In genomic region chr6:37515712-37516075, GRCh38 we compare ENCODE assay signal across 1 cellular context.
TF ChIP-seq lines count a peak whose summit lies in the region.

No MANE protein-coding gene starts in this region.

TF ChIP-seq in HepG2, 621 proteins besides CTCF, POLR2A, EP300 and RAD21 (continued from another document):
- no peak for TF ChIP-seq HNF1A (IDR thresholded peaks at IDR 0.05; ENCODE audit: low read depth)
- no peak for TF ChIP-seq HNF1A (CRISPR knock-in tag; IDR thresholded peaks at IDR 0.05; ENCODE audit: borderline replicate concordance)
- no peak for TF ChIP-seq NFRKB (IDR thresholded peaks at IDR 0.05)
- TF ChIP-seq ZNF350 (CRISPR knock-in tag; IDR thresholded peaks at IDR 0.05; ENCODE audit: borderline replicate concordance, low read depth) = 0 out of 2 replicates have a peak, but pooled peaks have one; percentile 15
- TF ChIP-seq ZNF235 (CRISPR knock-in tag; IDR thresholded peaks at IDR 0.05; ENCODE audit: borderline replicate concordance) = no peak
- no peak for TF ChIP-seq NFKBIZ (CRISPR knock-in tag; IDR thresholded peaks at IDR 0.05)
- TF ChIP-seq YEATS4 (CRISPR knock-in tag; IDR thresholded peaks at IDR 0.05; ENCODE audit: borderline replicate concordance) = no peak
- 0 out of 2 replicates have a peak, but pooled peaks have one; percentile 29 for TF ChIP-seq ZNF253 (CRISPR knock-in tag; IDR thresholded peaks at IDR 0.05; ENCODE audit: borderline replicate concordance)
- TF ChIP-seq KLF13 (CRISPR knock-in tag; IDR thresholded peaks at IDR 0.05) = no peak
- no peak for TF ChIP-seq SPEN (CRISPR knock-in tag; IDR thresholded peaks at IDR 0.05; ENCODE audit: low read depth)
